In genomic region chr4:88097781-88098180, GRCh38 we compare ENCODE assay signal across 19 cellular contexts.
DNase-seq lines count a peak whose midpoint lies in the region; FAIRE-seq and TF ChIP-seq lines count a peak whose summit lies in the region.
"Had no signal": no experiment of that assay in that cellular context is flagged by ENCODE, and none has a peak within 500 bp of the region (broad histone marks: within the 10 kb centered on the region; RNA-seq: fewer than 3 reads in every experiment).

No MANE protein-coding gene starts in this region.

- H3K4me3 ChIP-seq in foreskin fibroblast (ENCODE audit: low read depth in 1 of 2, low read length in 2 of 2) = no peak overlapping the region
- H3K4me3 ChIP-seq: SJSA1 had no signal

- H3K4me3 Mint-ChIP-seq in type B pancreatic cell = no peak overlapping the region
- H3K4me3 Mint-ChIP-seq: T-helper 1 cell treated with Interleukin-12 subunit alpha and Interleukin-12 subunit beta and Interleukin-4 antibody, amounts not matched to agents 30 μg/mL and 1 μg/mL, for 36 hours had no signal

- in situ Hi-C loops in ACHN (cut with HindIII; ENCODE audit: low pct_ligation_motif_present, low pct_unique_long_range_greater_than_20kb, low sequenced_read_pairs) = no loop called here

- DNase-seq in HT1080 (ENCODE audit: low read depth) (peak; percentile 83), RPMI7951 (ENCODE audit: low read depth) (peak; percentile 13), foreskin fibroblast (peak; percentile 20 to 55), type B pancreatic cell (ENCODE audit: extremely low spot score, unreplicated experiment) (no peak), ACHN (no peak), GM12891 (ENCODE audit: insufficient read length, low spot score) (no peak), NK-92 (lab: John Stamatoyannopoulos, UW; ENCODE audit: unreplicated experiment) (no peak)
- DNase-seq: AML-193, COR-L47, DMS153, H7, Kasumi-1, NCI-H1105, NCI-H1694, NCI-H510A treated with DMSO at 0.1 percent for 48 hours, NCI-H774 had no signal

- TF ChIP-seq POLR2A in GM12891 (IDR thresholded peaks at IDR 0.05; ENCODE audit: low read depth, low read length) = no peak

- H3K27ac Mint-ChIP-seq in type B pancreatic cell = peak overlapping the region; percentile 72
- H3K27ac Mint-ChIP-seq: T-helper 1 cell treated with Interleukin-12 subunit alpha and Interleukin-12 subunit beta and Interleukin-4 antibody, amounts not matched to agents 30 μg/mL and 1 μg/mL, for 36 hours had no signal

- no peaks in the 10 kb centered on the region for H3K4me1 Mint-ChIP-seq in type B pancreatic cell (ENCODE audit: unreplicated experiment)

- peaks cover 7% of the 10 kb centered on the region for H3K9me3 Mint-ChIP-seq in type B pancreatic cell
- H3K9me3 Mint-ChIP-seq: T-helper 1 cell treated with Interleukin-12 subunit alpha and Interleukin-12 subunit beta and Interleukin-4 antibody, amounts not matched to agents 30 μg/mL and 1 μg/mL, for 36 hours had no signal

- no peaks in the 10 kb centered on the region for H3K27me3 Mint-ChIP-seq in type B pancreatic cell

- no peaks in the 10 kb centered on the region for H3K36me3 Mint-ChIP-seq in type B pancreatic cell

- FAIRE-seq in GM12891 (lab: Jason Lieb, UNC) = no peak
- FAIRE-seq: GM12892 had no signal

- no peak for TF ChIP-seq CTCF in foreskin fibroblast (IDR thresholded peaks at IDR 0.05; ENCODE audit: low read depth, low read length)
- TF ChIP-seq CTCF in type B pancreatic cell (conservative IDR thresholded peaks at IDR 0.05) = no peak

TF ChIP-seq in GM12891, 5 proteins besides CTCF, POLR2A, EP300 and RAD21:
- TF ChIP-seq PAX5 (IDR thresholded peaks at IDR 0.05; ENCODE audit: insufficient read depth, low read length, severe bottlenecking) (no peak), SPI1 (IDR thresholded peaks at IDR 0.05; ENCODE audit: low read depth, low read length) (no peak), TAF1 (IDR thresholded peaks at IDR 0.05; ENCODE audit: low read depth, low read length) (no peak), POU2F2 (IDR thresholded peaks at IDR 0.05; ENCODE audit: low read depth, low read length) (no peak), POLR2AphosphoS5 (IDR thresholded peaks at IDR 0.05; ENCODE audit: low read depth, low read length) (no peak)

Comparison
In these comparisons a context has a peak if more than half of its experiments do, and no peak if none do; other contexts are left out.
1. DNase-seq: peak in HT1080 (single experiment), RPMI7951 (single experiment) and foreskin fibroblast (2 of 2); none in type B pancreatic cell (single experiment), ACHN (single experiment), GM12891 (single experiment) and NK-92 (single experiment).